Comparison of ENCODE assay signal across 9 cellular contexts in genomic region chr4:53688186-53688790, GRCh38.
DNase-seq lines count a peak whose midpoint lies in the region; FAIRE-seq and TF ChIP-seq lines count a peak whose summit lies in the region.
"Had no signal": no experiment of that assay in that cellular context is flagged by ENCODE, and none has a peak within 500 bp of the region (broad histone marks: within the 10 kb centered on the region; RNA-seq: fewer than 3 reads in every experiment).

No MANE protein-coding gene starts in this region.

- TF ChIP-seq CTCF in bronchial epithelial cell (IDR thresholded peaks at IDR 0.05; ENCODE audit: insufficient read depth, low read length, severe bottlenecking) (no peak), sigmoid colon (IDR thresholded peaks at IDR 0.05) (no peak)

- H3K27me3 ChIP-seq in bronchial epithelial cell (ENCODE audit: control insufficient read depth, insufficient read depth, low read length) (peaks cover 4% of the 10 kb centered on the region), sigmoid colon (no peaks in the 10 kb centered on the region)

- DNase-seq in DMS53 (lab: John Stamatoyannopoulos, UW) (peak; percentile 10), DMS53 treated with DMSO at 0.1 percent for 48 hours (lab: John Stamatoyannopoulos, UW; ENCODE audit: unreplicated experiment) (no peak), H54 (ENCODE audit: insufficient read length, low spot score) (peak; percentile 47), M059J (ENCODE audit: low read depth) (peak; percentile 97), bronchial epithelial cell (ENCODE audit: low read depth) (peak; percentile 78), sigmoid colon (no peak), iPS-NIHi11 (ENCODE audit: low spot score) (no peak)
- DNase-seq in stimulated activated CD4-positive, alpha-beta T cell treated with anti-CD3 and anti-CD28 coated beads, Interleukin-4, amount 100 ng/mL, for 48 hours (ENCODE audit: low read depth in 2 of 2) = peak; percentile 20 to 36

- no peak overlapping the region for H3K4me3 ChIP-seq in bronchial epithelial cell (ENCODE audit: low read depth, low read length)
- H3K4me3 ChIP-seq in sigmoid colon = no peak overlapping the region

- TF ChIP-seq POLR2A in H54 (IDR thresholded peaks at IDR 0.05; ENCODE audit: low read depth, low read length) = no peak
- no peak for TF ChIP-seq POLR2A in sigmoid colon (IDR thresholded peaks at IDR 0.05)

- H3K9me3 ChIP-seq in sigmoid colon = no peaks in the 10 kb centered on the region

- no peaks in the 10 kb centered on the region for H3K36me3 ChIP-seq in bronchial epithelial cell (ENCODE audit: control insufficient read depth, insufficient read depth, low read length)
- H3K36me3 ChIP-seq in sigmoid colon = no peaks in the 10 kb centered on the region

- H3K27ac ChIP-seq in sigmoid colon = peak overlapping the region in 1 of 4 donors; percentile 18
- H3K27ac ChIP-seq: 22Rv1 had no signal

- peak in 1 of 4 donors; percentile 18 for TF ChIP-seq EP300 in sigmoid colon (IDR thresholded peaks at IDR 0.05)

- FAIRE-seq in H54 (lab: Jason Lieb, UNC) (peak; percentile 68), bronchial epithelial cell (lab: Jason Lieb, UNC) (no peak)

- intact Hi-C loops in sigmoid colon (cut with DNase I) = no loop called here

- no peaks in the 10 kb centered on the region for H3K4me1 ChIP-seq in sigmoid colon

- 33 to 74% methylated on average over 2 of the region's 2 CpGs for WGBS in sigmoid colon, 2 donors

Comparison
In these comparisons a context has a peak if more than half of its experiments do, and no peak if none do; other contexts are left out.
1. DNase-seq: peak in DMS53 (single experiment), H54 (single experiment), M059J (single experiment), bronchial epithelial cell (single experiment) and stimulated activated CD4-positive, alpha-beta T cell treated with anti-CD3 and anti-CD28 coated beads, Interleukin-4, amount 100 ng/mL, for 48 hours (2 of 2); none in DMS53 treated with DMSO at 0.1 percent for 48 hours (single experiment), sigmoid colon (single experiment) and iPS-NIHi11 (single experiment).